In the genomic region with DNA sequence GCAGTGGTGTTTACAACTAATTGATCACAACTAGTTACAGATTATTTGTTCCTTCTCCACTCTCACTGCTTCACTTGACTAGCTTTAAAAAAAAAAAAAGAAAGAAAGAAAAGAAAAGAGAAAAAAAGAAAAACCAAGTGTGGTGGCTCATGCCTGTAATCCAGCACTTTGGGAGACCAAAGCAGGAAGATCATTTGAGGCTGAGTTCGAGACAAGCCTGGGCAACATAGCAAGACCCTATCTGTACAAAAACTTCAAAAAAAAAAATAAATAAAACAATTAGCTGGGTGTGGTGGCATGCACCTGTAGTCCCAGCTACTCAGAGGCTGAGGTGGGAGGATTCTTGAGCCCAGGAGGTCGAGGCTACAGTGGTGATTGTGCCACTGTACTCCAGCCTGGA, we compare ENCODE assay signal across 19 cellular contexts. TPM values are rescaled to one million over a fixed set of nuclear protein-coding genes. Genes with fewer than 3 reads are reported as not detected.
DNase-seq lines count a peak whose midpoint lies in the region; ATAC-seq, FAIRE-seq and TF ChIP-seq lines count a peak whose summit lies in the region.
"Had no signal": no experiment of that assay in that cellular context is flagged by ENCODE, and none has a peak within 500 bp of the region (broad histone marks: within the 10 kb centered on the region; RNA-seq: fewer than 3 reads in every experiment).

No MANE protein-coding gene starts in this region.

- ATAC-seq in CD8-positive, alpha-beta T cell, result no peak
- ATAC-seq in IMR-90 (ENCODE audit: low read depth) (no peak), K562 (no peak)

- no peak overlapping the region for H3K4ac ChIP-seq in IMR-90 (ENCODE audit: low read depth, low read length)

- H3K9ac ChIP-seq in IMR-90 (ENCODE audit: low read depth, low read length) (no peak overlapping the region), K562 (ENCODE audit: insufficient read depth in 1 of 2, low read depth in 2 of 2, low read length in 2 of 2) (no peak overlapping the region), MM.1S (ENCODE audit: low read length) (no peak overlapping the region)
- H3K9ac ChIP-seq: BLaER1 had no signal

- no peak overlapping the region for H2BK5ac ChIP-seq in IMR-90 (ENCODE audit: low read depth, low read length, poor library complexity, severe bottlenecking)

- H3K23ac ChIP-seq in IMR-90 (ENCODE audit: low read depth, low read length), result no peak overlapping the region

- CTCF ChIA-PET in CD8-positive, alpha-beta T cell (lab: Charles Lee), result interaction anchor here (0.6 to 0.9 kb wide), 2 partner anchors 25 to 41 kb away, joined by 3 to 4 read pairs; no protein-coding TSS in a partner anchor
- CTCF ChIA-PET in IMR-90 (lab: Yijun Ruan, JAX), result no interaction called here
- CTCF ChIA-PET in K562 (lab: Yijun Ruan, JAX; ENCODE audit: low intra/inter-chr PET ratio), result no interaction called here
- CTCF ChIA-PET in activated naive CD4-positive, alpha-beta T cell treated with anti-CD3 and anti-CD28 coated beads, Interleukin-2, amount 10 ng/mL, durations not matched to agents 7 days and 5 days (lab: Charles Lee), result interaction anchor here (1.1 to 1.5 kb wide), 2 partner anchors 41 to 94 kb away, joined by 3 read pairs; no protein-coding TSS in a partner anchor

- no peaks in the 10 kb centered on the region for H3K36me3 ChIP-seq in CD8-positive, alpha-beta T cell (ENCODE audit: insufficient read depth, low read length)
- H3K36me3 ChIP-seq in IMR-90 (ENCODE audit: control insufficient read depth, insufficient read depth, low read length) (0 out of 2 replicates have a peak, but pooled peaks cover 2% of the 10 kb centered on the region), K562 (ENCODE audit: control insufficient read depth, insufficient read depth, low read length) (no peaks in the 10 kb centered on the region), neutrophil (no peaks in the 10 kb centered on the region), MM.1S (replicated peaks; ENCODE audit: insufficient read depth, low read length) (no peaks in the 10 kb centered on the region)
- H3K36me3 ChIP-seq: BLaER1 had no signal

- H2BK20ac ChIP-seq in IMR-90 (ENCODE audit: low read depth, low read length), result no peak overlapping the region

- H3K27ac ChIP-seq in CD8-positive, alpha-beta T cell (ENCODE audit: low read depth, low read length), result no peak overlapping the region
- H3K27ac ChIP-seq in IMR-90 (ENCODE audit: insufficient read depth, low read length), result peak overlapping the region; percentile 11; the same call in 1 of the 2 replicates
- no peak overlapping the region for H3K27ac ChIP-seq in K562 (ENCODE audit: extremely low read depth, low read depth, low read length)
- H3K27ac ChIP-seq in neutrophil, result peak overlapping the region; percentile 80
- H3K27ac ChIP-seq in MM.1S (ENCODE audit: low read length), result no peak overlapping the region
- H3K27ac ChIP-seq: BLaER1 had no signal

- H3K9me3 ChIP-seq in CD8-positive, alpha-beta T cell (ENCODE audit: low read length), result no peaks in the 10 kb centered on the region
- H3K9me3 ChIP-seq in IMR-90 (ENCODE audit: control insufficient read depth, insufficient read depth, low read length), result no peaks in the 10 kb centered on the region
- H3K9me3 ChIP-seq in K562 (replicated peaks; ENCODE audit: control insufficient read depth, insufficient read depth, low read depth, low read length), result no peaks in the 10 kb centered on the region
- no peaks in the 10 kb centered on the region for H3K9me3 ChIP-seq in neutrophil
- H3K9me3 ChIP-seq in MM.1S (replicated peaks; ENCODE audit: insufficient read depth, low read length), result no peaks in the 10 kb centered on the region
- H3K9me3 ChIP-seq: BLaER1 had no signal

- POLR2A ChIA-PET in CD8-positive, alpha-beta T cell (lab: Charles Lee), result no interaction called here
- POLR2A ChIA-PET in IMR-90 (lab: Charles Lee; ENCODE audit: unreplicated experiment) (interaction anchor here (0.6 to 0.7 kb wide), 3 partner anchors 32 to 85 kb away, joined by 7 to 12 read pairs (median 9); no protein-coding TSS in a partner anchor), K562 (lab: Yijun Ruan, JAX) (interaction anchor here (0.6 to 1.5 kb wide), 3 partner anchors 9 to 281 kb away, joined by 3 to 4 read pairs (median 3); no protein-coding TSS in a partner anchor)

- H3K18ac ChIP-seq in IMR-90 (ENCODE audit: low read depth, low read length), result no peak overlapping the region

- H3K79me1 ChIP-seq in IMR-90 (ENCODE audit: low read depth in 1 of 2, low read length in 2 of 2), result peaks cover 3 to 63% of the 10 kb centered on the region in 2 experiments

- no peak for TF ChIP-seq EP300 in K562 (IDR thresholded peaks at IDR 0.05; ENCODE audit: low read length)

- H3F3A ChIP-seq in MM.1S (ENCODE audit: insufficient read depth, low read length), result peaks cover 19% of the 10 kb centered on the region

- FAIRE-seq in K562 (lab: Jason Lieb, UNC), result no peak
- FAIRE-seq: GM19239 had no signal

- no peak overlapping the region for H4K5ac ChIP-seq in IMR-90 (ENCODE audit: low read depth, low read length)

- no peak overlapping the region for H3K4me3 ChIP-seq in CD8-positive, alpha-beta T cell (ENCODE audit: low read depth, low read length)
- H3K4me3 ChIP-seq in IMR-90 (ENCODE audit: insufficient read depth, low read depth, low read length), result no peak overlapping the region
- H3K4me3 ChIP-seq in K562, result no peak overlapping the region
- H3K4me3 ChIP-seq in neutrophil (ENCODE audit: low read depth in 1 of 2, low read length in 1 of 2), result peak overlapping the region in 1 of 2 experiments; percentile 13
- H3K4me3 ChIP-seq in MM.1S (ENCODE audit: low read length), result no peak overlapping the region
- H3K4me3 ChIP-seq: BLaER1, GM23248 had no signal

- TF ChIP-seq RAD21 in IMR-90 (IDR thresholded peaks at IDR 0.05; ENCODE audit: low read length), result no peak
- no peak for TF ChIP-seq RAD21 in K562 (CRISPR knock-in tag; conservative IDR thresholded peaks at IDR 0.05 in 1 of 2, IDR thresholded peaks at IDR 0.05 in 1 of 2)

- H3K27me3 Mint-ChIP-seq in CD8-positive, alpha-beta T cell (ENCODE audit: low read depth), result no peaks in the 10 kb centered on the region
- peaks cover 4% of the 10 kb centered on the region for H3K27me3 Mint-ChIP-seq in activated naive CD4-positive, alpha-beta T cell treated with anti-CD3 and anti-CD28 coated beads, Interleukin-2, amount 10 ng/mL, durations not matched to agents 7 days and 5 days

- TF ChIP-seq POLR2A in IMR-90 (IDR thresholded peaks at IDR 0.05; ENCODE audit: low read depth, low read length), result no peak
- no peak for TF ChIP-seq POLR2A in K562 (conservative IDR thresholded peaks at IDR 0.05)

- H4K20me1 ChIP-seq in IMR-90 (ENCODE audit: insufficient read depth, low read length), result peaks cover 34% of the 10 kb centered on the region; the same call in 1 of the 2 replicates
- H4K20me1 ChIP-seq in K562 (replicated peaks; ENCODE audit: control insufficient read depth, insufficient read depth, low read length), result no peaks in the 10 kb centered on the region; the same call in 1 of the 2 replicates
- no peaks in the 10 kb centered on the region for H4K20me1 ChIP-seq in MM.1S (ENCODE audit: insufficient read depth, low read length)

- no peak for TF ChIP-seq CTCF in CD8-positive, alpha-beta T cell (IDR thresholded peaks at IDR 0.05)
- TF ChIP-seq CTCF in IMR-90 (conservative IDR thresholded peaks at IDR 0.05; ENCODE audit: low read depth, low read length) (no peak), K562 (IDR thresholded peaks at IDR 0.05 in 2 of 3, conservative IDR thresholded peaks at IDR 0.05 in 1 of 3; ENCODE audit: insufficient read depth in 2 of 3, low read depth in 1 of 3, low read length in 3 of 3) (no peak), neutrophil (IDR thresholded peaks at IDR 0.05) (no peak), MM.1S (IDR thresholded peaks at IDR 0.05; ENCODE audit: low read length) (no peak)

- no peak overlapping the region; the same call in 1 of the 2 replicates for H4K91ac ChIP-seq in IMR-90 (ENCODE audit: insufficient read depth, low read depth, low read length)

- no peak overlapping the region for H2AFZ ChIP-seq in IMR-90 (replicated peaks; ENCODE audit: low read length, poor library complexity)
- H2AFZ ChIP-seq in K562 (ENCODE audit: low read depth, low read length), result no peak overlapping the region
- no peak overlapping the region for H2AFZ ChIP-seq in MM.1S (ENCODE audit: low read length)
- H2AFZ ChIP-seq: GM23248 had no signal

- BruUV-seq in IMR-90 (replicated peaks; lab: Mats Ljungman, UMichigan) (no TSS peak), K562 (replicated peaks; lab: Mats Ljungman, UMichigan) (no TSS peak)

- no peak overlapping the region for H4K8ac ChIP-seq in IMR-90 (ENCODE audit: low read depth in 2 of 2, low read length in 2 of 2)

- no peaks in the 10 kb centered on the region for H3K27me3 ChIP-seq in CD8-positive, alpha-beta T cell (ENCODE audit: insufficient read depth, low read length)
- H3K27me3 ChIP-seq in IMR-90 (ENCODE audit: control insufficient read depth, insufficient read depth, low read length) (no peaks in the 10 kb centered on the region), K562 (ENCODE audit: control insufficient read depth in 2 of 2, insufficient read depth in 2 of 2, low read length in 2 of 2) (no peaks in the 10 kb centered on the region), neutrophil (peaks cover 17% of the 10 kb centered on the region), MM.1S (replicated peaks; ENCODE audit: insufficient read depth, low read length) (no peaks in the 10 kb centered on the region)
- H3K27me3 ChIP-seq: BLaER1 had no signal

- peaks cover 26% of the 10 kb centered on the region for H3K4me1 ChIP-seq in CD8-positive, alpha-beta T cell (ENCODE audit: insufficient read depth, low read length)
- peaks cover 29% of the 10 kb centered on the region for H3K4me1 ChIP-seq in IMR-90 (ENCODE audit: control insufficient read depth, insufficient read depth, low read length)
- peaks cover 13 to 19% of the 10 kb centered on the region in 2 experiments for H3K4me1 ChIP-seq in K562 (replicated peaks in 1 of 2; ENCODE audit: control insufficient read depth in 2 of 2, insufficient read depth in 2 of 2, low read length in 2 of 2)
- H3K4me1 ChIP-seq in neutrophil (ENCODE audit: control insufficient read depth in 1 of 2, insufficient read depth in 1 of 2, low read depth in 1 of 2, low read length in 1 of 2), result peaks cover 44 to 46% of the 10 kb centered on the region in 2 experiments
- peaks cover 22% of the 10 kb centered on the region for H3K4me1 ChIP-seq in MM.1S (ENCODE audit: low read length)

- WGBS in IMR-90 (ENCODE audit: extremely low coverage in 2 of 2, insufficient read length in 1 of 2), 2 experiments, result no CpG with 5 or more reads among the region's 2 CpGs
- 64% methylated on average over 2 of the region's 2 CpGs for WGBS in K562 (ENCODE audit: insufficient coverage, low coverage, missing lambda C conversion rate)

- no peak overlapping the region for H2AK9ac ChIP-seq in IMR-90 (replicated peaks; ENCODE audit: low read depth, low read length, poor library complexity)

- H3K4me3 Mint-ChIP-seq in CD8-positive, alpha-beta T cell, result peak overlapping the region; percentile 40
- H3K4me3 Mint-ChIP-seq in activated naive CD4-positive, alpha-beta T cell treated with anti-CD3 and anti-CD28 coated beads, Interleukin-2, amount 10 ng/mL, durations not matched to agents 7 days and 5 days, result no peak overlapping the region

- H3K79me2 ChIP-seq in K562 (ENCODE audit: control insufficient read depth, insufficient read depth, low read length) (peaks cover 13% of the 10 kb centered on the region), MM.1S (ENCODE audit: low read length) (peaks cover 62% of the 10 kb centered on the region)

- intact Hi-C loops in CD8-positive, alpha-beta T cell (cut with DNase I, micrococcal nuclease), result no loop called here
- intact Hi-C loops in IMR-90 (cut with micrococcal nuclease), result no loop called here
- intact Hi-C loops in K562 (cut with micrococcal nuclease), result no loop called here

- peak overlapping the region; percentile 24; the same call in 1 of the 2 replicates for H2AK5ac ChIP-seq in IMR-90 (ENCODE audit: low read depth, low read length)

- no peak overlapping the region for H3K56ac ChIP-seq in IMR-90 (ENCODE audit: extremely low read depth, insufficient read depth, low read length)

- no peak overlapping the region for H3K14ac ChIP-seq in IMR-90 (replicated peaks; ENCODE audit: low read depth, low read length)

- peaks cover 58% of the 10 kb centered on the region for H3K4me1 Mint-ChIP-seq in CD8-positive, alpha-beta T cell (ENCODE audit: low read depth)
- peaks cover 37% of the 10 kb centered on the region for H3K4me1 Mint-ChIP-seq in activated naive CD4-positive, alpha-beta T cell treated with anti-CD3 and anti-CD28 coated beads, Interleukin-2, amount 10 ng/mL, durations not matched to agents 7 days and 5 days

- H3K9me2 ChIP-seq in MM.1S (replicated peaks; ENCODE audit: insufficient read depth, low read length), result no peaks in the 10 kb centered on the region

- no peak overlapping the region for H3K27ac Mint-ChIP-seq in CD8-positive, alpha-beta T cell
- H3K27ac Mint-ChIP-seq in activated naive CD4-positive, alpha-beta T cell treated with anti-CD3 and anti-CD28 coated beads, Interleukin-2, amount 10 ng/mL, durations not matched to agents 7 days and 5 days, result no peak overlapping the region

- no peak for DNase-seq in CD8-positive, alpha-beta T cell
- DNase-seq in IMR-90 (no peak), K562 (ENCODE audit: extremely low read depth in 1 of 4, low spot score in 3 of 4) (no peak), MM.1S (no peak), ureter (ENCODE audit: low spot score) (no peak), D341Med (ENCODE audit: low spot score) (no peak)
- DNase-seq in activated naive CD4-positive, alpha-beta T cell treated with anti-CD3 and anti-CD28 coated beads, Interleukin-2, amount 10 ng/mL, durations not matched to agents 7 days and 5 days, result no peak
- DNase-seq: DND-41, GDM1, Karpas-422, NCI-H187 treated with DMSO at 0.1 percent for 48 hours, NCI-H2171 treated with DMSO at 0.1 percent for 48 hours, NCI-H510A, NCI-H82, SHP77 treated with DMSO at 0.1 percent for 48 hours had no signal

- H3K9me1 ChIP-seq in IMR-90 (ENCODE audit: insufficient read depth, low read length) (peaks cover 24% of the 10 kb centered on the region), K562 (ENCODE audit: control insufficient read depth, insufficient read depth, low read length) (no peaks in the 10 kb centered on the region)

- H3K4me2 ChIP-seq in IMR-90 (ENCODE audit: low read depth, low read length), result no peak overlapping the region
- H3K4me2 ChIP-seq in K562 (ENCODE audit: insufficient read depth, low read length), result no peak overlapping the region
- H3K4me2 ChIP-seq in MM.1S (ENCODE audit: low read depth, low read length), result no peak overlapping the region

- dilution Hi-C loops in IMR-90 (cut with HindIII; ENCODE audit: low sequenced_read_pairs, unreplicated experiment), result no loop called here

- H3K9me3 Mint-ChIP-seq in CD8-positive, alpha-beta T cell, result no peaks in the 10 kb centered on the region
- no peaks in the 10 kb centered on the region for H3K9me3 Mint-ChIP-seq in activated naive CD4-positive, alpha-beta T cell treated with anti-CD3 and anti-CD28 coated beads, Interleukin-2, amount 10 ng/mL, durations not matched to agents 7 days and 5 days

- no peak overlapping the region for H2BK120ac ChIP-seq in IMR-90 (ENCODE audit: low read depth, low read length)

- in situ Hi-C loops in IMR-90 (cut with MboI; ENCODE audit: low sequenced_read_pairs), result no loop called here
- in situ Hi-C loops in K562 (cut with MboI), result no loop called here

- H2BK15ac ChIP-seq in IMR-90 (ENCODE audit: low read depth, low read length), result no peak overlapping the region

- peaks cover 5% of the 10 kb centered on the region for H3K36me3 Mint-ChIP-seq in CD8-positive, alpha-beta T cell
- peaks cover 4% of the 10 kb centered on the region for H3K36me3 Mint-ChIP-seq in activated naive CD4-positive, alpha-beta T cell treated with anti-CD3 and anti-CD28 coated beads, Interleukin-2, amount 10 ng/mL, durations not matched to agents 7 days and 5 days

RNA-seq across cellular contexts. Expression of a gene that starts 4.2 kb away (rescaled TPM):
- total RNA-seq in CD8-positive, alpha-beta T cell, result 1 to 10 TPM; 8.1 to 9.1 TPM
- total RNA-seq in IMR-90 (2012; rRNA removed) (47.5 and 58.0 TPM in 2 replicates), K562 (2014; rRNA removed) (6.9 and 15.5 TPM in 2 replicates), K562 (2014; rRNA removed; fragmentation: Illumina TruSeq; extraction: Trizol) (5.7 and 7.2 TPM in 2 replicates), K562 (2015; rRNA removed; fragmentation: Illumina TruSeq; extraction: Trizol) (6.3 TPM in 2 replicates), K562 (2021) (13.7 and 14.1 TPM in 2 replicates), ureter (45.7 TPM)
- polyA plus RNA-seq in IMR-90 (2012; rRNA removed) (23.5 and 24.8 TPM in 2 replicates), K562 (2011; rRNA removed) (7.6 and 9.5 TPM in 2 replicates), K562 (2014; fragmentation: Illumina TruSeq; extraction: Trizol) (3.4 and 3.9 TPM in 2 replicates), K562 (2014; fragmentation: Nextera tagmentation; extraction: Ambion mirVana) (1 to 10 TPM; 1.2 to 1.9 TPM), K562 (2014; rRNA removed) (4.1 and 4.4 TPM in 2 replicates)
- 7.3 and 30.5 TPM in 2 replicates for polyA plus RNA-seq in IMR-90 (2012; cell fraction: cytosol; rRNA removed)
- polyA plus RNA-seq in IMR-90 (2012; cell fraction: nucleus; rRNA removed; ENCODE audit: low replicate concordance), result 43.5 and 44.6 TPM in 2 replicates
- total RNA-seq in K562 (2011; cell fraction: chromatin; rRNA removed; ENCODE audit: low replicate concordance), result 14.8 and 24.0 TPM in 2 replicates
- total RNA-seq in K562 (2011; cell fraction: nucleolus; rRNA removed), result 8.5 and 12.0 TPM in 2 replicates
- total RNA-seq in K562 (2011; cell fraction: nucleoplasm; rRNA removed), result 7.2 and 14.4 TPM in 2 replicates
- polyA plus RNA-seq in K562 (2011; cell fraction: cytosol; rRNA removed), result 4.5 and 4.8 TPM in 2 replicates
- polyA plus RNA-seq in K562 (2011; cell fraction: nucleus; rRNA removed), result 15.6 and 17.4 TPM in 2 replicates
- 2.5 and 4.1 TPM in 2 replicates for polyA plus RNA-seq in K562 (2012)
- polyA minus RNA-seq in K562 (2011; rRNA and poly(A)+ RNA removed), result 10.0 and 12.0 TPM in 2 replicates
- polyA minus RNA-seq in K562 (2011; cell fraction: cytosol; rRNA and poly(A)+ RNA removed), result 7.0 and 10.4 TPM in 2 replicates
- 4.4 and 10.4 TPM in 2 replicates for polyA minus RNA-seq in K562 (2011; cell fraction: nucleus; rRNA and poly(A)+ RNA removed)

RNA-seq across cellular contexts. Expression of a gene that starts 58.7 kb away (rescaled TPM):
- 10 to 100 TPM; 45.8 to 48.7 TPM for total RNA-seq in CD8-positive, alpha-beta T cell
- 30.0 and 32.1 TPM in 2 replicates for total RNA-seq in IMR-90 (2012; rRNA removed)
- polyA plus RNA-seq in IMR-90 (2012; rRNA removed), result 60.3 and 61.8 TPM in 2 replicates
- polyA plus RNA-seq in IMR-90 (2012; cell fraction: cytosol; rRNA removed), result 24.3 and 27.2 TPM in 2 replicates
- polyA plus RNA-seq in IMR-90 (2012; cell fraction: nucleus; rRNA removed; ENCODE audit: low replicate concordance), result 43.2 and 50.8 TPM in 2 replicates
- total RNA-seq in K562 (2011; cell fraction: chromatin; rRNA removed; ENCODE audit: low replicate concordance), result 147 and 152 TPM in 2 replicates
- 65.1 and 69.4 TPM in 2 replicates for total RNA-seq in K562 (2011; cell fraction: nucleolus; rRNA removed)
- total RNA-seq in K562 (2011; cell fraction: nucleoplasm; rRNA removed), result 79.9 and 80.1 TPM in 2 replicates
- 46.1 and 51.8 TPM in 2 replicates for total RNA-seq in K562 (2014; rRNA removed)
- 49.8 and 53.7 TPM in 2 replicates for total RNA-seq in K562 (2014; rRNA removed; fragmentation: Illumina TruSeq; extraction: Trizol)
- 50.7 and 55.3 TPM in 2 replicates for total RNA-seq in K562 (2015; rRNA removed; fragmentation: Illumina TruSeq; extraction: Trizol)
- 140 and 145 TPM in 2 replicates for total RNA-seq in K562 (2021)
- 134 and 203 TPM in 2 replicates for polyA plus RNA-seq in K562 (2011; rRNA removed)
- 143 and 174 TPM in 2 replicates for polyA plus RNA-seq in K562 (2011; cell fraction: cytosol; rRNA removed)
- polyA plus RNA-seq in K562 (2011; cell fraction: nucleus; rRNA removed), result 104 TPM in 2 replicates
- polyA plus RNA-seq in K562 (2012), result 83.1 and 121 TPM in 2 replicates
- 157 and 191 TPM in 2 replicates for polyA plus RNA-seq in K562 (2014; fragmentation: Illumina TruSeq; extraction: Trizol)
- 100 to 1,000 TPM; 152 to 195 TPM for polyA plus RNA-seq in K562 (2014; fragmentation: Nextera tagmentation; extraction: Ambion mirVana)
- polyA plus RNA-seq in K562 (2014; rRNA removed), result 116 and 138 TPM in 2 replicates
- 216 and 350 TPM in 2 replicates for polyA minus RNA-seq in K562 (2011; rRNA and poly(A)+ RNA removed)
- polyA minus RNA-seq in K562 (2011; cell fraction: cytosol; rRNA and poly(A)+ RNA removed), result 68.4 and 96.7 TPM in 2 replicates
- polyA minus RNA-seq in K562 (2011; cell fraction: nucleus; rRNA and poly(A)+ RNA removed), result 32.4 and 52.9 TPM in 2 replicates
- 47.4 TPM for total RNA-seq in ureter

RNA-seq across cellular contexts. Expression of a gene that starts 58.7 kb away (rescaled TPM):
- 10 to 100 TPM; 26.2 to 28.8 TPM for total RNA-seq in CD8-positive, alpha-beta T cell
- 40.8 and 47.1 TPM in 2 replicates for total RNA-seq in IMR-90 (2012; rRNA removed)
- polyA plus RNA-seq in IMR-90 (2012; rRNA removed), result 95.6 and 122 TPM in 2 replicates
- polyA plus RNA-seq in IMR-90 (2012; cell fraction: cytosol; rRNA removed), result 40.0 and 73.4 TPM in 2 replicates
- 40.8 and 52.9 TPM in 2 replicates for polyA plus RNA-seq in IMR-90 (2012; cell fraction: nucleus; rRNA removed; ENCODE audit: low replicate concordance)
- 68.1 and 102 TPM in 2 replicates for total RNA-seq in K562 (2011; cell fraction: chromatin; rRNA removed; ENCODE audit: low replicate concordance)
- 51.5 and 64.2 TPM in 2 replicates for total RNA-seq in K562 (2011; cell fraction: nucleolus; rRNA removed)
- 54.0 and 55.2 TPM in 2 replicates for total RNA-seq in K562 (2011; cell fraction: nucleoplasm; rRNA removed)
- 45.9 and 54.0 TPM in 2 replicates for total RNA-seq in K562 (2014; rRNA removed)
- total RNA-seq in K562 (2014; rRNA removed; fragmentation: Illumina TruSeq; extraction: Trizol), result 99.5 and 108 TPM in 2 replicates
- 108 and 114 TPM in 2 replicates for total RNA-seq in K562 (2015; rRNA removed; fragmentation: Illumina TruSeq; extraction: Trizol)
- 115 and 118 TPM in 2 replicates for total RNA-seq in K562 (2021)
- 113 and 137 TPM in 2 replicates for polyA plus RNA-seq in K562 (2011; rRNA removed)
- 152 and 175 TPM in 2 replicates for polyA plus RNA-seq in K562 (2011; cell fraction: cytosol; rRNA removed)
- 68.8 and 84.4 TPM in 2 replicates for polyA plus RNA-seq in K562 (2011; cell fraction: nucleus; rRNA removed)
- polyA plus RNA-seq in K562 (2012), result 104 and 123 TPM in 2 replicates
- polyA plus RNA-seq in K562 (2014; fragmentation: Illumina TruSeq; extraction: Trizol), result 163 and 199 TPM in 2 replicates
- polyA plus RNA-seq in K562 (2014; fragmentation: Nextera tagmentation; extraction: Ambion mirVana), result 10 to 100 TPM; 20.2 to 21.5 TPM
- polyA plus RNA-seq in K562 (2014; rRNA removed), result 119 and 135 TPM in 2 replicates
- polyA minus RNA-seq in K562 (2011; rRNA and poly(A)+ RNA removed), result 72.2 and 93.8 TPM in 2 replicates
- 58.9 and 64.5 TPM in 2 replicates for polyA minus RNA-seq in K562 (2011; cell fraction: cytosol; rRNA and poly(A)+ RNA removed)
- 16.3 and 30.5 TPM in 2 replicates for polyA minus RNA-seq in K562 (2011; cell fraction: nucleus; rRNA and poly(A)+ RNA removed)
- total RNA-seq in ureter, result 133 TPM

Comparison
In these comparisons a context has a peak if more than half of its experiments do, and no peak if none do; other contexts are left out.
1. H3K27ac ChIP-seq: peak in IMR-90 (single experiment) and neutrophil (single experiment); none in CD8-positive, alpha-beta T cell (single experiment), K562 (single experiment) and MM.1S (single experiment).
2. CTCF ChIA-PET loops: an anchor here in CD8-positive, alpha-beta T cell (0.6 to 0.9 kb wide) and activated naive CD4-positive, alpha-beta T cell treated with anti-CD3 and anti-CD28 coated beads, Interleukin-2, amount 10 ng/mL, durations not matched to agents 7 days and 5 days (1.1 to 1.5 kb wide); none called in IMR-90 and K562.